ENCODE assay signal across 8 cellular contexts in the genomic region with DNA sequence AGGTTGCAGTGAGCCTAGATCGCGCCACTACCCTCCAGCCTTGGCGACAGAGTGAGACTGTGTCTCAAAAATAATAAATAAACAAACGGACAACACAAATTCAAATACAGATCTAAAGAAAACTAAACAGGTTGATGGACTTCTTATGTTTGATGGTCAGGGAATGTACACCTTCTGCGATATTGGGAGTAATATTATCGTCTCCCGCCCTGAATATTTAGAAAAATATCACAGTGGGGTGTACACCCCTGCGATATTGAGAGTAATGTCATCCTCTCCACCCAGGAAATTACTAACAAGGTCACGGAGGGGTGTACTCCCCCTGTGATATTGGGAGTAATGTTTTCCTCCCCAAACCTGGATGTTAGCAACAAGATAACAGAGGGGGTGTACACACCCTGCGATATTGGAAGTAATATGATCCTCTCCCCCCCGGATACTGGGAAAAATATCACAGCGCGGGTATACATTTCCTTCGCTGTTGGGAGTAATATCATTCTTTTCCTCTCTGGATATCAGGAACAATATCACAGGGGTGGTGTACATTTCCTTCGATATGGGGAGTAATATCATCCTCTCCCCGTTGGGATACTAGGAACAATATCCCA. TPM values are rescaled to one million over a fixed set of nuclear protein-coding genes. Genes with fewer than 3 reads are reported as not detected.
DNase-seq lines count a peak whose midpoint lies in the region; ATAC-seq and TF ChIP-seq lines count a peak whose summit lies in the region.

No MANE protein-coding gene starts in this region.

- peak overlapping the region in 1 of 2 donors; percentile 95 for H3K4me3 ChIP-seq in CD4-positive, alpha-beta memory T cell (ENCODE audit: low read length in 2 of 2)
- peak overlapping the region; percentile 79 for H3K4me3 ChIP-seq in OCI-LY3 (ENCODE audit: low read length)

- CTCF ChIA-PET in CD4-positive, alpha-beta memory T cell (lab: Charles Lee; ENCODE audit: partially characterized antibody), result interaction anchor here (1.0 to 5.7 kb wide), 2 partner anchors 13 to 158 kb away, joined by 7 to 48 read pairs; partner anchors contain the start of gene PAXBP1

- H3K79me2 ChIP-seq in OCI-LY3 (ENCODE audit: low read length), result peaks cover 24% of the 10 kb centered on the region

- H3K4me1 Mint-ChIP-seq in CD4-positive, alpha-beta memory T cell, result peaks cover 8 to 32% (median 19%) of the 10 kb centered on the region in 4 donors
- H3K4me1 Mint-ChIP-seq in endothelial cell (ENCODE audit: unreplicated experiment), result peaks cover 22% of the 10 kb centered on the region
- peaks cover 11% of the 10 kb centered on the region for H3K4me1 Mint-ChIP-seq in osteocyte (ENCODE audit: unreplicated experiment)

- H3K36me3 ChIP-seq in CD4-positive, alpha-beta memory T cell (ENCODE audit: insufficient read depth, low read length), result peaks cover 6% of the 10 kb centered on the region
- H3K36me3 ChIP-seq in OCI-LY3 (replicated peaks; ENCODE audit: low read depth, low read length), result peaks cover 3% of the 10 kb centered on the region

- DNase-seq in CD4-positive, alpha-beta memory T cell, result peak in 1 of 5 donors; percentile 6
- DNase-seq in endothelial cell (ENCODE audit: low spot score) (no peak), osteocyte (ENCODE audit: extremely low spot score, unreplicated experiment) (no peak), GM19238 (ENCODE audit: insufficient read length, low spot score) (no peak), COR-L47 (lab: John Stamatoyannopoulos, UW) (no peak), SKM-1 (lab: John Stamatoyannopoulos, UW; ENCODE audit: unreplicated experiment) (no peak)

- H3K9me3 Mint-ChIP-seq in CD4-positive, alpha-beta memory T cell, result peaks cover 0 to 3% (median 0%) of the 10 kb centered on the region in 8 donors
- peaks cover 4% of the 10 kb centered on the region for H3K9me3 Mint-ChIP-seq in endothelial cell (ENCODE audit: unreplicated experiment)
- no peaks in the 10 kb centered on the region for H3K9me3 Mint-ChIP-seq in osteocyte (ENCODE audit: unreplicated experiment)

- intact Hi-C loops in CD4-positive, alpha-beta memory T cell (cut with micrococcal nuclease), result loop anchor here (2.0 to 5.0 kb wide), 2 partner anchors 45 to 336 kb away; partner anchors contain the start of gene MIS18A

- no peak for TF ChIP-seq CTCF in OCI-LY3 (IDR thresholded peaks at IDR 0.05; ENCODE audit: low read depth, low read length)
- TF ChIP-seq CTCF in endothelial cell (IDR thresholded peaks at IDR 0.05; ENCODE audit: unreplicated experiment), result no peak
- no peak for TF ChIP-seq CTCF in osteocyte (IDR thresholded peaks at IDR 0.05)

- H3K4me3 Mint-ChIP-seq in CD4-positive, alpha-beta memory T cell, result peak overlapping the region; percentile 91 to 98 (median 96)
- H3K4me3 Mint-ChIP-seq in endothelial cell (ENCODE audit: unreplicated experiment), result peak overlapping the region; percentile 99
- peak overlapping the region; percentile 98 for H3K4me3 Mint-ChIP-seq in osteocyte (ENCODE audit: unreplicated experiment)

- H3K27ac ChIP-seq in CD4-positive, alpha-beta memory T cell (ENCODE audit: low read depth, low read length), result no peak overlapping the region
- no peak overlapping the region for H3K27ac ChIP-seq in OCI-LY3 (ENCODE audit: low read length)

- H3K4me1 ChIP-seq in CD4-positive, alpha-beta memory T cell (ENCODE audit: insufficient read depth, low read length), result peaks cover 12% of the 10 kb centered on the region
- H3K4me1 ChIP-seq in OCI-LY3 (ENCODE audit: low read length), result peaks cover 8% of the 10 kb centered on the region; the same call in 1 of the 2 replicates

- no peak for ATAC-seq in HG03108 (IDR thresholded peaks at IDR 0.05; ENCODE audit: unreplicated experiment)

- H2AFZ ChIP-seq in OCI-LY3 (ENCODE audit: low read depth, low read length), result no peak overlapping the region

- POLR2A ChIA-PET in CD4-positive, alpha-beta memory T cell (lab: Charles Lee; ENCODE audit: partially characterized antibody), result interaction anchor here (1.7 to 3.2 kb wide), 7 partner anchors 44 to 929 kb away, joined by 8 to 32 read pairs (median 15); partner anchors contain the start of genes EVA1C, GART, PAXBP1 and SON

- H3K27ac Mint-ChIP-seq in CD4-positive, alpha-beta memory T cell, result peak overlapping the region; percentile 98 to 99 (median 99)
- peak overlapping the region; percentile 99 for H3K27ac Mint-ChIP-seq in endothelial cell (ENCODE audit: unreplicated experiment)
- peak overlapping the region; percentile 99 for H3K27ac Mint-ChIP-seq in osteocyte (ENCODE audit: unreplicated experiment)

- no peaks in the 10 kb centered on the region; the same call in 1 of the 2 replicates for H4K20me1 ChIP-seq in OCI-LY3 (ENCODE audit: insufficient read depth, low read length)

- H3K36me3 Mint-ChIP-seq in CD4-positive, alpha-beta memory T cell, result peaks cover 10 to 23% of the 10 kb centered on the region in 2 donors
- peaks cover 7% of the 10 kb centered on the region for H3K36me3 Mint-ChIP-seq in endothelial cell (ENCODE audit: low read depth, unreplicated experiment)
- H3K36me3 Mint-ChIP-seq in osteocyte (ENCODE audit: unreplicated experiment), result peaks cover 5% of the 10 kb centered on the region

- H3K27me3 Mint-ChIP-seq in CD4-positive, alpha-beta memory T cell, result peaks cover 3% of the 10 kb centered on the region in 2 donors
- H3K27me3 Mint-ChIP-seq in endothelial cell (ENCODE audit: unreplicated experiment) (peaks cover 10% of the 10 kb centered on the region), osteocyte (ENCODE audit: unreplicated experiment) (peaks cover 28% of the 10 kb centered on the region)

- no peak overlapping the region for H3K9ac ChIP-seq in OCI-LY3 (ENCODE audit: low read length)

- peak overlapping the region; percentile 91 for H3K4me2 ChIP-seq in OCI-LY3 (ENCODE audit: low read length)

- no peaks in the 10 kb centered on the region for H3K9me3 ChIP-seq in CD4-positive, alpha-beta memory T cell (ENCODE audit: control insufficient read depth in 1 of 2, low read length in 2 of 2)
- no peaks in the 10 kb centered on the region for H3K9me3 ChIP-seq in OCI-LY3 (ENCODE audit: insufficient read depth, low read length)

- no peaks in the 10 kb centered on the region for H3K27me3 ChIP-seq in CD4-positive, alpha-beta memory T cell (ENCODE audit: insufficient read depth, low read length)
- no peaks in the 10 kb centered on the region for H3K27me3 ChIP-seq in OCI-LY3 (ENCODE audit: low read depth, low read length)

RNA-seq across cellular contexts. Expression of gene CFAP298, which starts 1.4 kb away (rescaled TPM):
- 10 to 100 TPM; 29.4 to 39.1 TPM for total RNA-seq in CD4-positive, alpha-beta memory T cell
- polyA plus RNA-seq in CD4-positive, alpha-beta memory T cell, result 10 to 100 TPM; 48.8 to 54.3 TPM
- 60.3 TPM for total RNA-seq in endothelial cell (ENCODE audit: unreplicated experiment)
- total RNA-seq in osteocyte, result 31.9 and 35.6 TPM in 2 replicates

RNA-seq across cellular contexts. Expression of gene TCP10L, which starts 28.2 kb away (rescaled TPM):
- total RNA-seq in CD4-positive, alpha-beta memory T cell, result 1 to 10 TPM in 1 of 2 experiments, under 1 TPM in 1; 0.55 to 1.0 TPM
- under 1 TPM in 1 of 2 donors, not detected in 1; 0.10 TPM for polyA plus RNA-seq in CD4-positive, alpha-beta memory T cell
- 0.31 TPM for total RNA-seq in endothelial cell (ENCODE audit: unreplicated experiment)
- total RNA-seq in osteocyte, result 0.21 and 1.3 TPM in 2 replicates
